In the genomic region with DNA sequence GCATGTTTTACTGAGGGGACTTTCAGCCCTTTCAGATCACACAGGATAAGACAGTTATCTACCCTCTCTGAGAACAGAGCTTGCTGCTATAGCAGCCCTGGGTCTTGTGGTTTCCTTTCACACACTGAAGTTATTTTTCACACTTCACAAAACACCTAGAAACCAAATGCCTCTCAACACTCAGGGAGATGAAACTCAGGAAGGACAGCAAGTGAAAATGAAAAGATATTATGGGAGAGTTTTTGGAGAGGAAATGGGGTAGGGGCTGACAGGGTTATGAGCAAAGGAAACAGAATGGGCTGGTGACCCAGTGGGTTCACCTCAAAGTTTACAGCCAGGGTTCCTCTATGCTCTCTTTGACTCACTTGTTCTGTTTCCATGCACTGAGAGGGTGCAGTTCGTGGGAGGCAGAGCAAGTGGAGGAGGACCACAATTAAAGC, we compare ENCODE assay signal across 10 cellular contexts. TPM values are rescaled to one million over a fixed set of nuclear protein-coding genes. Genes with fewer than 3 reads are reported as not detected.
A peak's percentile ranks its signal among the peaks of the same experiment; 100 is the strongest.
DNase-seq lines count a peak whose midpoint lies in the region; ATAC-seq and FAIRE-seq lines count a peak whose summit lies in the region.
"Had no signal": no experiment of that assay in that cellular context is flagged by ENCODE, and none has a peak within 500 bp of the region (broad histone marks: within the 10 kb centered on the region; RNA-seq: fewer than 3 reads in every experiment).

No MANE protein-coding gene starts in this region.

- H3K4me3 Mint-ChIP-seq in activated naive CD8-positive, alpha-beta T cell treated with anti-CD3 and anti-CD28 coated beads for 36 hours, result peak overlapping the region; percentile 16

- no peaks in the 10 kb centered on the region for H4K20me1 ChIP-seq in BLaER1 treated with 17β-estradiol and CSF1 and Interleukin-3, amounts not matched to agents 10 nM and 100 nM

- peak overlapping the region; percentile 98 for H3K27ac Mint-ChIP-seq in activated naive CD8-positive, alpha-beta T cell treated with anti-CD3 and anti-CD28 coated beads for 36 hours

- no peaks in the 10 kb centered on the region for H3K36me3 ChIP-seq in BLaER1 treated with 17β-estradiol and CSF1 and Interleukin-3, amounts not matched to agents 10 nM and 100 nM

- no peaks in the 10 kb centered on the region for H3K27me3 Mint-ChIP-seq in activated naive CD8-positive, alpha-beta T cell treated with anti-CD3 and anti-CD28 coated beads for 36 hours

- ATAC-seq in GM21367 (IDR thresholded peaks at IDR 0.05; ENCODE audit: unreplicated experiment), result peak; percentile 74
- ATAC-seq in HG03575 (IDR thresholded peaks at IDR 0.05; ENCODE audit: extremely low read depth, insufficient number of reproducible peaks, low FRiP score, unreplicated experiment), result peak; percentile 83

- H3K27ac ChIP-seq in BLaER1 treated with 17β-estradiol and CSF1 and Interleukin-3, amounts not matched to agents 10 nM and 100 nM, result no peak overlapping the region
- H3K27ac ChIP-seq: epithelial cell of prostate had no signal

- DNase-seq in activated naive CD8-positive, alpha-beta T cell treated with anti-CD3 and anti-CD28 coated beads for 36 hours, result peak; percentile 75
- DNase-seq in foreskin melanocyte, result no peak
- DNase-seq in anterior cingulate cortex (lab: John Stamatoyannopoulos, UW), result no peak
- no peak for DNase-seq in urothelium cell line (ENCODE audit: low spot score)
- DNase-seq in KG1 (lab: John Stamatoyannopoulos, UW), result no peak

- H3K4me1 Mint-ChIP-seq in activated naive CD8-positive, alpha-beta T cell treated with anti-CD3 and anti-CD28 coated beads for 36 hours, result peaks cover 85% of the 10 kb centered on the region

- peak overlapping the region; percentile 17 to 74 (median 58); a peak in 20 of 22 replicates for H3K4me2 ChIP-seq in BLaER1 treated with 17β-estradiol and CSF1 and Interleukin-3, amounts not matched to agents 10 nM and 100 nM

- no peaks in the 10 kb centered on the region for H3K27me3 ChIP-seq in BLaER1 treated with 17β-estradiol and CSF1 and Interleukin-3, amounts not matched to agents 10 nM and 100 nM

- H3K4me1 ChIP-seq in BLaER1 treated with 17β-estradiol and CSF1 and Interleukin-3, amounts not matched to agents 10 nM and 100 nM, result peaks cover 33 to 50% (median 39%) of the 10 kb centered on the region in 10 experiments

- peak overlapping the region in 2 of 11 experiments; percentile 20 to 31; a peak in 2 of 22 replicates for H3K9ac ChIP-seq in BLaER1 treated with 17β-estradiol and CSF1 and Interleukin-3, amounts not matched to agents 10 nM and 100 nM

- peaks cover 27% of the 10 kb centered on the region for H3K9me3 Mint-ChIP-seq in activated naive CD8-positive, alpha-beta T cell treated with anti-CD3 and anti-CD28 coated beads for 36 hours

- H3K36me3 Mint-ChIP-seq in activated naive CD8-positive, alpha-beta T cell treated with anti-CD3 and anti-CD28 coated beads for 36 hours, result peaks cover 77% of the 10 kb centered on the region

- FAIRE-seq in urothelium cell line (lab: Jason Lieb, UNC), result no peak

- no peak overlapping the region for H3K4me3 ChIP-seq in BLaER1 treated with 17β-estradiol and CSF1 and Interleukin-3, amounts not matched to agents 10 nM and 100 nM
- H3K4me3 ChIP-seq: skin epidermis had no signal

- peaks cover 0 to 15% (median 11%) of the 10 kb centered on the region in 11 experiments; a peak in 11 of 22 replicates for H3K9me3 ChIP-seq in BLaER1 treated with 17β-estradiol and CSF1 and Interleukin-3, amounts not matched to agents 10 nM and 100 nM (replicated peaks in 1 of 11)

RNA-seq across cellular contexts. Expression of a gene that starts 17.0 kb away (rescaled TPM):
- total RNA-seq in activated naive CD8-positive, alpha-beta T cell treated with anti-CD3 and anti-CD28 coated beads for 36 hours, result 10 to 100 TPM; 40.7 to 41.2 TPM

RNA-seq across cellular contexts. Expression of a gene that starts 36.3 kb away (rescaled TPM):
- total RNA-seq in activated naive CD8-positive, alpha-beta T cell treated with anti-CD3 and anti-CD28 coated beads for 36 hours, result 10 to 100 TPM; 34.2 to 34.8 TPM

RNA-seq across cellular contexts. Expression of a gene that starts 47.9 kb away (rescaled TPM):
- total RNA-seq in activated naive CD8-positive, alpha-beta T cell treated with anti-CD3 and anti-CD28 coated beads for 36 hours, result 1 to 10 TPM; 6.1 to 6.2 TPM
